Comparison of ENCODE assay signal across 8 cellular contexts in genomic region chr10:86971146-86971991, GRCh38.
A peak's percentile ranks its signal among the peaks of the same experiment; 100 is the strongest.
DNase-seq lines count a peak whose midpoint lies in the region; ATAC-seq, FAIRE-seq and TF ChIP-seq lines count a peak whose summit lies in the region.

No MANE protein-coding gene starts in this region.

- H3K27me3 ChIP-seq in brain microvascular endothelial cell (replicated peaks) = no peaks in the 10 kb centered on the region

- peak; percentile 32 for TF ChIP-seq CTCF in brain microvascular endothelial cell (IDR thresholded peaks at IDR 0.05; ENCODE audit: low read depth, low read length, missing control alignments)

- FAIRE-seq in HTR-8/SVneo (lab: Jason Lieb, UNC) = peak; percentile 98

- peak; percentile 93 for DNase-seq in DMS53 (lab: John Stamatoyannopoulos, UW)
- peak; percentile 90 for DNase-seq in HTR-8/SVneo (ENCODE audit: insufficient read length, low spot score)
- DNase-seq in UCSD-AML1 (lab: John Stamatoyannopoulos, UW; ENCODE audit: unreplicated experiment) = peak; percentile 84
- DNase-seq in brain microvascular endothelial cell = peak; percentile 27
- DNase-seq in iPS-NIHi11 (ENCODE audit: low spot score) = peak; percentile 84
- DNase-seq in stimulated activated CD4-positive, alpha-beta T cell treated with anti-CD3 and anti-CD28 coated beads, Interleukin-12 subunit alpha, Interleukin-12 subunit beta, amount 100 ng/mL, for 4 hours = peak; percentile 86
- no peak for DNase-seq in NCI-H748 treated with DMSO at 0.1 percent for 48 hours (lab: John Stamatoyannopoulos, UW)

- ATAC-seq in GM21381 (IDR thresholded peaks at IDR 0.05; ENCODE audit: unreplicated experiment) = peak; percentile 80

- H3K4me3 ChIP-seq in brain microvascular endothelial cell (ENCODE audit: low read depth, low read length) = peak overlapping the region; percentile 59

- in situ Hi-C loops in brain microvascular endothelial cell (cut with HindIII; ENCODE audit: low pct_ligation_motif_present, low sequenced_read_pairs) = no loop called here

- H3K27ac ChIP-seq in brain microvascular endothelial cell = no peak overlapping the region

- no peaks in the 10 kb centered on the region for H3K36me3 ChIP-seq in brain microvascular endothelial cell (replicated peaks)
